Comparison of ENCODE assay signal across 14 cellular contexts in genomic region chr4:121154103-121154515, GRCh38. TPM values are rescaled to one million over a fixed set of nuclear protein-coding genes. Genes with fewer than 3 reads are reported as not detected.
DNase-seq lines count a peak whose midpoint lies in the region; ATAC-seq and TF ChIP-seq lines count a peak whose summit lies in the region.
"Had no signal": no experiment of that assay in that cellular context is flagged by ENCODE, and none has a peak within 500 bp of the region (broad histone marks: within the 10 kb centered on the region; RNA-seq: fewer than 3 reads in every experiment).

No MANE protein-coding gene starts in this region.

- peak; percentile 42 for ATAC-seq in HG02759 (IDR thresholded peaks at IDR 0.05; ENCODE audit: unreplicated experiment)
- peak; percentile 89 to 96 (median 94) for ATAC-seq in T-cell (replicated peaks in 1 of 4)
- peak; percentile 49 for ATAC-seq in mucosa of descending colon
- ATAC-seq in body of pancreas = no peak
- ATAC-seq: heart right ventricle had no signal

- peak overlapping the region in 1 of 5 donors; percentile 28 for H3K27ac ChIP-seq in stomach
- no peak overlapping the region for H3K27ac ChIP-seq in body of pancreas
- H3K27ac ChIP-seq: KMS-11, right atrium auricular region had no signal

- POLR2A ChIA-PET in T-cell (lab: Charles Lee) = no interaction called here

- no peaks in the 10 kb centered on the region for H3K9me3 ChIP-seq in mucosa of descending colon
- no peaks in the 10 kb centered on the region for H3K9me3 ChIP-seq in stomach
- H3K9me3 ChIP-seq in body of pancreas = no peaks in the 10 kb centered on the region
- H3K9me3 ChIP-seq: heart right ventricle, right atrium auricular region had no signal

- TF ChIP-seq CTCF in mucosa of descending colon (IDR thresholded peaks at IDR 0.05) (no peak), stomach (IDR thresholded peaks at IDR 0.05) (no peak), body of pancreas (IDR thresholded peaks at IDR 0.05) (no peak)

- H3K27me3 ChIP-seq in stomach (peaks cover 0 to 13% (median 6%) of the 10 kb centered on the region in 3 donors), body of pancreas (peaks cover 0 to 10% of the 10 kb centered on the region in 2 donors)
- H3K27me3 ChIP-seq: right atrium auricular region had no signal

- 59 to 80% (median 71%) methylated on average over 4 of the region's 4 CpGs for WGBS in stomach, 5 donors
- 67 to 76% methylated on average over 4 of the region's 4 CpGs for WGBS in body of pancreas, 2 donors

- CTCF ChIA-PET in T-cell (lab: Charles Lee) = interaction anchor here in 1 of 2 donors (0.6 to 1.8 kb wide), 2 partner anchors 8 to 36 kb away, joined by 3 to 9 read pairs; no protein-coding TSS in a partner anchor

- H3K4me3 Mint-ChIP-seq in T-cell = peak overlapping the region; percentile 49 to 59 (median 57)
- H3K4me3 Mint-ChIP-seq: dendritic cell treated with granulocyte-macrophage colony-stimulating factor and Interleukin-4, amounts not matched to agents 40 ng/mL and 50 ng/mL, for 4 days had no signal

- no peak for TF ChIP-seq EP300 in stomach (IDR thresholded peaks at IDR 0.05)

- H3K36me3 ChIP-seq in mucosa of descending colon (ENCODE audit: low read depth) (no peaks in the 10 kb centered on the region), stomach (no peaks in the 10 kb centered on the region), body of pancreas (replicated peaks in 1 of 2; ENCODE audit: insufficient read depth in 1 of 2, low read depth in 2 of 2) (no peaks in the 10 kb centered on the region)
- H3K36me3 ChIP-seq: heart right ventricle, right atrium auricular region had no signal

- H3K36me3 Mint-ChIP-seq in T-cell = no peaks in the 10 kb centered on the region

- no peaks in the 10 kb centered on the region for H3K27me3 Mint-ChIP-seq in T-cell

- H3K4me1 ChIP-seq in mucosa of descending colon (ENCODE audit: low read depth) (no peaks in the 10 kb centered on the region), stomach (peaks cover 0 to 25% (median 10%) of the 10 kb centered on the region in 4 donors), body of pancreas (peaks cover 8% of the 10 kb centered on the region)

- intact Hi-C loops in mucosa of descending colon (cut with DNase I, micrococcal nuclease) = no loop called here
- intact Hi-C loops in stomach (cut with DNase I; ENCODE audit: low total_unique reads) = no loop called here
- intact Hi-C loops in body of pancreas (cut with DNase I) = no loop called here

- no peak for TF ChIP-seq POLR2A in stomach (IDR thresholded peaks at IDR 0.05)
- TF ChIP-seq POLR2A in body of pancreas (IDR thresholded peaks at IDR 0.05) = no peak

- peak; percentile 7 for DNase-seq in SIG-M5 treated with dmso at 0.1 percent for 504 hours (lab: John Stamatoyannopoulos, UW; ENCODE audit: unreplicated experiment)
- DNase-seq in SIG-M5 (lab: John Stamatoyannopoulos, UW) = no peak
- DNase-seq in T-cell = peak in 16 of 34 experiments; percentile 9 to 44 (median 25)
- DNase-seq in mucosa of descending colon = peak in 1 of 3 donors; percentile 14
- no peak for DNase-seq in stomach
- DNase-seq in GOT3 (lab: John Stamatoyannopoulos, UW) = no peak
- DNase-seq in body of pancreas = no peak
- DNase-seq: heart right ventricle, mesenchymal stem cell, NCI-H345 had no signal

- H3K9me3 Mint-ChIP-seq in T-cell = no peaks in the 10 kb centered on the region
- H3K9me3 Mint-ChIP-seq: dendritic cell treated with granulocyte-macrophage colony-stimulating factor and Interleukin-4, amounts not matched to agents 40 ng/mL and 50 ng/mL, for 4 days had no signal

- peaks cover 69 to 82% (median 73%) of the 10 kb centered on the region in 3 donors for H3K4me1 Mint-ChIP-seq in T-cell

- H3K27ac Mint-ChIP-seq in T-cell = peak overlapping the region; percentile 89
- H3K27ac Mint-ChIP-seq: dendritic cell treated with granulocyte-macrophage colony-stimulating factor and Interleukin-4, amounts not matched to agents 40 ng/mL and 50 ng/mL, for 4 days had no signal

- H3K4me3 ChIP-seq in mucosa of descending colon (no peak overlapping the region), stomach (no peak overlapping the region), body of pancreas (no peak overlapping the region)
- H3K4me3 ChIP-seq: heart right ventricle, right atrium auricular region had no signal

RNA-seq across cellular contexts. Expression of gene TNIP3, which starts 10.0 kb away (rescaled TPM):
- total RNA-seq in T-cell (1 to 10 TPM; 1.2 to 2.0 (median 1.2) TPM), mucosa of descending colon (1 to 10 TPM in 2 of 3 donors, under 1 TPM in 1; 0.38 to 2.0 (median 1.1) TPM), stomach (1 to 10 TPM in 2 of 5 donors, under 1 TPM in 1, not detected in 2; 0.37 to 5.1 (median 1.8) TPM), body of pancreas (not detected)
- 1 to 10 TPM in 1 of 3 donors, under 1 TPM in 2; 0.12 to 1.1 (median 0.40) TPM for polyA plus RNA-seq in stomach
- total RNA-seq: right atrium auricular region had no signal
